Comparison of ENCODE assay signal across 16 cellular contexts in the genomic region with DNA sequence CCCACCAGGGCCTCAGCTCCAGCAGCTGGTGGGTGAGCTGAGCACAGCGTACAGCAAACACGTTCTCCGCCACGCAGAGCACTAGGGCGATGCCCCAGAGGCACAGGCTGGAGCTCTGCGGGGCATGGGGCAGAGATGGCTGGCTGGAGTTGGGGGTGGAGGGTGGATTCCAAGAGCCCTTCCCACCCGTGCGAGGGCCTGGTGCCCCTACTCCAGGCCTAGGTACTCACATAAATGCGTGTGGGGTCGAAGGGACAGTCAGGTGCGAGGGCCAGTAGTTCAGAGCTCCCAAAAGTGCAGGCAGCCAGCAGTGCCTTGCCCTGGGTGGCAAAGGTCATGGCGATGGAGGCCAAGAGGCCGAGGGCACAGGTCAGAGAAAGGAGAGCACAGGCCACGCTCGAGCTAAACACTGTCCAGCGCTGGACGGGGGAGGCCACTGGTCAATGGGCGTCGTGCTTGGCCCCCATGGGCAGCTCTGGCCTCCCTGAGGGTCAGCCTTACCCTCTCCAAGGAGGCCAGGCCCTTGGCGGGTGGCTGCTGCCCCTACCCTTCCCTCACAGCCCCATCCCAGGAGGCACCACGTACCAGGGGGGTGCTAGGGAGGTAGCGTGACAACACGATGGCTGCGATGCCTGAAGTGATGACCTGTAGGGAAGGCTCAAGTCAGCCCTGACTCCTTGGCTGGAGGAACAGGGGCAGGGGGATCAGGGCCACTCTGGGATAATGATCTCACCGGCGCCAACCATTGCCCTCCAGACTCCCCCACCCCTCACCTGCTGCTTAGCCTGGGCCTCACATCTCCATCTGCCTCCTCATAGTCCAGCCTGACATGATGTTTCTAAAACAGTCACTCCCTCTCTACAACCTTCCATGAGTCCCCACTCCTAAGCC. TPM values are rescaled to one million over a fixed set of nuclear protein-coding genes. Genes with fewer than 3 reads are reported as not detected.
DNase-seq lines count a peak whose midpoint lies in the region; ATAC-seq, FAIRE-seq and TF ChIP-seq lines count a peak whose summit lies in the region.
"Had no signal": no experiment of that assay in that cellular context is flagged by ENCODE, and none has a peak within 500 bp of the region (broad histone marks: within the 10 kb centered on the region; RNA-seq: fewer than 3 reads in every experiment).

No MANE protein-coding gene starts in this region.

- no peak for FAIRE-seq in HepG2 (lab: Jason Lieb, UNC)

- peaks cover 15% of the 10 kb centered on the region for H3K27me3 Mint-ChIP-seq in chondrocyte (ENCODE audit: low read depth)
- peaks cover 37% of the 10 kb centered on the region for H3K27me3 Mint-ChIP-seq in neural progenitor cell (ENCODE audit: insufficient read depth, low read depth)
- peaks cover 56% of the 10 kb centered on the region for H3K27me3 Mint-ChIP-seq in activated T-helper 1 cell treated with anti-CD3 and anti-CD28 coated beads, Interleukin-12 subunit alpha, Interleukin-12 subunit beta, Interleukin-2, Interleukin-4 antibody, amounts not matched to agents 30 ng/mL and 10 ng/mL and 1 ng/mL, durations not matched to agents 14 hours and 24 hours and 36 hours (ENCODE audit: insufficient read depth)
- H3K27me3 Mint-ChIP-seq in H9 (ENCODE audit: low read depth) = peaks cover 74% of the 10 kb centered on the region

- no peak overlapping the region for H3T11ph ChIP-seq in H9 (ENCODE audit: low read length)

- H3K79me2 ChIP-seq in HepG2 (ENCODE audit: insufficient read depth, low read length) (no peaks in the 10 kb centered on the region), neural progenitor cell (ENCODE audit: low read depth) (no peaks in the 10 kb centered on the region), H9 (ENCODE audit: insufficient read depth, low read length) (no peaks in the 10 kb centered on the region)

- no peaks in the 10 kb centered on the region for H3K27me3 ChIP-seq in liver (ENCODE audit: control insufficient read depth in 4 of 4, insufficient read depth in 4 of 4, low read length in 3 of 4)
- peaks cover 13 to 67% of the 10 kb centered on the region in 2 experiments; a peak in 4 of 5 replicates for H3K27me3 ChIP-seq in HepG2 (ENCODE audit: control insufficient read depth in 1 of 2, insufficient read depth in 2 of 2, low read length in 2 of 2)
- peaks cover 47% of the 10 kb centered on the region for H3K27me3 ChIP-seq in neural progenitor cell
- H3K27me3 ChIP-seq in H9 (ENCODE audit: insufficient read depth, low read length) = peaks cover 12% of the 10 kb centered on the region; the same call in 1 of the 2 replicates

- H3K18ac ChIP-seq in H9 (ENCODE audit: insufficient read length, low read depth, low read length) = no peak overlapping the region

- H2BK5ac ChIP-seq in H9 (ENCODE audit: insufficient read length, low read length) = no peak overlapping the region

- H2BK20ac ChIP-seq in H9 (ENCODE audit: low read depth, low read length, poor library complexity, severe bottlenecking) = no peak overlapping the region

- H4K20me1 ChIP-seq in HepG2 (ENCODE audit: insufficient read depth, low read length) (0 out of 2 replicates have a peak, but pooled peaks cover 2% of the 10 kb centered on the region), neural progenitor cell (ENCODE audit: low read depth) (peaks cover 19% of the 10 kb centered on the region), H9 (ENCODE audit: control insufficient read depth, insufficient read depth, insufficient read length) (peaks cover 3% of the 10 kb centered on the region)

- no peaks in the 10 kb centered on the region for H3K36me3 ChIP-seq in liver (ENCODE audit: control insufficient read depth in 4 of 4, insufficient read depth in 3 of 4, low read depth in 1 of 4, low read length in 3 of 4)
- no peaks in the 10 kb centered on the region for H3K36me3 ChIP-seq in HepG2 (replicated peaks in 1 of 2; ENCODE audit: control insufficient read depth in 1 of 2, insufficient read depth in 2 of 2, low read length in 2 of 2)
- no peaks in the 10 kb centered on the region for H3K36me3 ChIP-seq in neural progenitor cell

- TF ChIP-seq CTCF in liver (IDR thresholded peaks at IDR 0.05; ENCODE audit: low read depth, low read length, missing input control) = no peak
- TF ChIP-seq CTCF in HepG2 (CRISPR knock-in tag; IDR thresholded peaks at IDR 0.05) = no peak
- TF ChIP-seq CTCF in chondrocyte (IDR thresholded peaks at IDR 0.05) = no peak
- TF ChIP-seq CTCF in neural progenitor cell (IDR thresholded peaks at IDR 0.05) = no peak
- no peak for TF ChIP-seq CTCF in H9 (conservative IDR thresholded peaks at IDR 0.05)

- TF ChIP-seq POLR2A in HepG2 (IDR thresholded peaks at IDR 0.05; ENCODE audit: insufficient read depth in 1 of 2, low read depth in 2 of 2, low read length in 2 of 2) = no peak

- H3K4me1 Mint-ChIP-seq in chondrocyte (ENCODE audit: low read depth) (peaks cover 17% of the 10 kb centered on the region), neural progenitor cell (peaks cover 22% of the 10 kb centered on the region), H9 (peaks cover 10 to 26% of the 10 kb centered on the region in 2 experiments; a peak in 3 of 4 replicates)
- H3K4me1 Mint-ChIP-seq in activated T-helper 1 cell treated with anti-CD3 and anti-CD28 coated beads, Interleukin-12 subunit alpha, Interleukin-12 subunit beta, Interleukin-2, Interleukin-4 antibody, amounts not matched to agents 30 ng/mL and 10 ng/mL and 1 ng/mL, durations not matched to agents 14 hours and 24 hours and 36 hours (ENCODE audit: low read depth) = peaks cover 9% of the 10 kb centered on the region

- 68% methylated on average over 26 of the region's 26 CpGs for WGBS in liver
- 54% methylated on average over 16 of the region's 26 CpGs for WGBS in HepG2 (ENCODE audit: low lambda C conversion rate)
- WGBS in H9 (ENCODE audit: extremely low coverage, insufficient read length, low lambda C conversion rate) = no CpG with 5 or more reads among the region's 26 CpGs

- H2BK12ac ChIP-seq in H9 (ENCODE audit: insufficient read length, low read depth, low read length) = no peak overlapping the region

- no peak overlapping the region for H3K4me2 ChIP-seq in HepG2 (ENCODE audit: low read depth, low read length)
- H3K4me2 ChIP-seq in neural progenitor cell = no peak overlapping the region
- no peak overlapping the region for H3K4me2 ChIP-seq in H9 (ENCODE audit: insufficient read depth, insufficient read length, low read length)

- no peak overlapping the region for H4K91ac ChIP-seq in H9 (ENCODE audit: insufficient read length, low read depth, low read length)

- H3K4me1 ChIP-seq in liver (ENCODE audit: control insufficient read depth in 4 of 4, insufficient read depth in 4 of 4, low read length in 3 of 4) (peaks cover 0 to 14% (median 6%) of the 10 kb centered on the region in 4 donors), HepG2 (ENCODE audit: insufficient read depth, low read length) (no peaks in the 10 kb centered on the region), neural progenitor cell (peaks cover 20% of the 10 kb centered on the region), H9 (ENCODE audit: insufficient read depth, low read length) (no peaks in the 10 kb centered on the region)

- H3K23me2 ChIP-seq in H9 (ENCODE audit: insufficient read length, low read depth, low read length, poor library complexity, severe bottlenecking) = peaks cover 3% of the 10 kb centered on the region

- H3K4me3 Mint-ChIP-seq in chondrocyte (ENCODE audit: unreplicated experiment) = no peak overlapping the region
- peak overlapping the region; percentile 20 for H3K4me3 Mint-ChIP-seq in neural progenitor cell
- H3K4me3 Mint-ChIP-seq in activated T-helper 1 cell treated with anti-CD3 and anti-CD28 coated beads, Interleukin-12 subunit alpha, Interleukin-12 subunit beta, Interleukin-2, Interleukin-4 antibody, amounts not matched to agents 30 ng/mL and 10 ng/mL and 1 ng/mL, durations not matched to agents 14 hours and 24 hours and 36 hours = no peak overlapping the region
- no peak overlapping the region; a peak in 1 of 5 replicates for H3K4me3 Mint-ChIP-seq in H9

- no peak overlapping the region for H2BK15ac ChIP-seq in H9 (ENCODE audit: low read depth, low read length)

- no peak overlapping the region for H3K4me3 ChIP-seq in liver (ENCODE audit: low read depth in 1 of 3, low read length in 3 of 3)
- no peak overlapping the region for H3K4me3 ChIP-seq in HepG2 (replicated peaks in 1 of 3; ENCODE audit: insufficient read depth in 1 of 3, low read depth in 2 of 3, low read length in 3 of 3)
- H3K4me3 ChIP-seq in neural progenitor cell = no peak overlapping the region

- H4K8ac ChIP-seq in H9 (replicated peaks; ENCODE audit: insufficient read length, low read depth, low read length) = no peak overlapping the region

- no peaks in the 10 kb centered on the region for H3K79me1 ChIP-seq in H9 (ENCODE audit: insufficient read depth, low read depth, low read length, poor library complexity, severe bottlenecking)

- no peak overlapping the region for H3K23ac ChIP-seq in H9 (ENCODE audit: insufficient read length, low read depth, low read length)

- H3K9me3 Mint-ChIP-seq in chondrocyte (ENCODE audit: low read depth) (no peaks in the 10 kb centered on the region), neural progenitor cell (no peaks in the 10 kb centered on the region), H9 (peaks cover 5 to 8% of the 10 kb centered on the region in 2 experiments; a peak in 3 of 5 replicates)
- H3K9me3 Mint-ChIP-seq in activated T-helper 1 cell treated with anti-CD3 and anti-CD28 coated beads, Interleukin-12 subunit alpha, Interleukin-12 subunit beta, Interleukin-2, Interleukin-4 antibody, amounts not matched to agents 30 ng/mL and 10 ng/mL and 1 ng/mL, durations not matched to agents 14 hours and 24 hours and 36 hours = no peaks in the 10 kb centered on the region

- no peak overlapping the region for H3K14ac ChIP-seq in H9 (ENCODE audit: insufficient read depth, low read length)

- CTCF ChIA-PET in HepG2 (lab: Yijun Ruan, JAX; ENCODE audit: low intra/inter-chr PET ratio, low total read pairs) = no interaction called here

- H3K27ac ChIP-seq in liver (ENCODE audit: low read depth in 1 of 2, low read length in 2 of 2) (no peak overlapping the region), HepG2 (ENCODE audit: extremely low read length, insufficient read depth, low read length) (no peak overlapping the region), neural progenitor cell (no peak overlapping the region), H9 (ENCODE audit: insufficient read length, low read depth, low read length) (no peak overlapping the region)

- H3K27ac Mint-ChIP-seq in chondrocyte (ENCODE audit: unreplicated experiment) (no peak overlapping the region), neural progenitor cell (peak overlapping the region; percentile 81), H9 (no peak overlapping the region)
- H3K27ac Mint-ChIP-seq in activated T-helper 1 cell treated with anti-CD3 and anti-CD28 coated beads, Interleukin-12 subunit alpha, Interleukin-12 subunit beta, Interleukin-2, Interleukin-4 antibody, amounts not matched to agents 30 ng/mL and 10 ng/mL and 1 ng/mL, durations not matched to agents 14 hours and 24 hours and 36 hours = no peak overlapping the region
- H3K27ac Mint-ChIP-seq: CD4-positive, CD25-positive, alpha-beta regulatory T cell had no signal

- peaks cover 24% of the 10 kb centered on the region for H3F3A ChIP-seq in neural progenitor cell (ENCODE audit: low read depth)

- intact Hi-C loops in HepG2 (cut with micrococcal nuclease; ENCODE audit: unreplicated experiment) = no loop called here
- intact Hi-C loops in activated T-helper 1 cell treated with anti-CD3 and anti-CD28 coated beads, Interleukin-12 subunit alpha, Interleukin-12 subunit beta, Interleukin-2, Interleukin-4 antibody, amounts not matched to agents 30 ng/mL and 10 ng/mL and 1 ng/mL, durations not matched to agents 14 hours and 24 hours and 36 hours (cut with micrococcal nuclease) = no loop called here

- H2AFZ ChIP-seq in HepG2 (ENCODE audit: low read length) (no peak overlapping the region), neural progenitor cell (replicated peaks) (no peak overlapping the region), H9 (ENCODE audit: low read length) (no peak overlapping the region)

- H3K56ac ChIP-seq in H9 (ENCODE audit: insufficient read length, low read depth, low read length) = no peak overlapping the region

- POLR2A ChIA-PET in HepG2 (lab: Yijun Ruan, JAX) = interaction anchor here (0.9 kb wide), 1 partner anchor 68 kb away, joined by 3 read pairs; no protein-coding TSS in a partner anchor

- no peak overlapping the region for H3K4ac ChIP-seq in H9 (ENCODE audit: low read depth, low read length)

- no peak for TF ChIP-seq EP300 in HepG2 (IDR thresholded peaks at IDR 0.05; ENCODE audit: low read depth in 2 of 2, low read length in 2 of 2)
- no peak for TF ChIP-seq EP300 in HepG2 (CRISPR knock-in tag; IDR thresholded peaks at IDR 0.05; ENCODE audit: borderline replicate concordance)

- no peak for ATAC-seq in HepG2

- H3K9me3 ChIP-seq in liver (ENCODE audit: control insufficient read depth in 4 of 4, low read length in 3 of 4) = no peaks in the 10 kb centered on the region
- H3K9me3 ChIP-seq in HepG2 (ENCODE audit: low read length) = no peaks in the 10 kb centered on the region
- H3K9me3 ChIP-seq in neural progenitor cell (ENCODE audit: low read depth) = no peaks in the 10 kb centered on the region
- H3K9me3 ChIP-seq in H9 (ENCODE audit: control insufficient read depth, low read depth, low read length) = no peaks in the 10 kb centered on the region

- in situ Hi-C loops in HepG2 (cut with HindIII; ENCODE audit: extremely low pct_ligation_motif_present, low pct_unique_long_range_greater_than_20kb) = no loop called here

- no peak overlapping the region for H2AK5ac ChIP-seq in H9 (ENCODE audit: insufficient read length, low read length)

- H4K5ac ChIP-seq in H9 (ENCODE audit: insufficient read length, low read depth, low read length) = no peak overlapping the region

- no peak overlapping the region for H2BK120ac ChIP-seq in H9 (ENCODE audit: low read depth, low read length, poor library complexity, severe bottlenecking)

- no peaks in the 10 kb centered on the region for H3K36me3 Mint-ChIP-seq in chondrocyte (ENCODE audit: low read depth)
- no peaks in the 10 kb centered on the region for H3K36me3 Mint-ChIP-seq in neural progenitor cell
- no peaks in the 10 kb centered on the region for H3K36me3 Mint-ChIP-seq in activated T-helper 1 cell treated with anti-CD3 and anti-CD28 coated beads, Interleukin-12 subunit alpha, Interleukin-12 subunit beta, Interleukin-2, Interleukin-4 antibody, amounts not matched to agents 30 ng/mL and 10 ng/mL and 1 ng/mL, durations not matched to agents 14 hours and 24 hours and 36 hours (ENCODE audit: low read depth)
- peaks cover 0 to 9% (median 0%) of the 10 kb centered on the region in 3 experiments; a peak in 2 of 7 replicates for H3K36me3 Mint-ChIP-seq in H9 (ENCODE audit: insufficient read depth in 1 of 3, low read depth in 3 of 3)
- H3K36me3 Mint-ChIP-seq: CD4-positive, CD25-positive, alpha-beta regulatory T cell had no signal

- BruUV-seq in HepG2 (replicated peaks; lab: Mats Ljungman, UMichigan) = no TSS peak

- TF ChIP-seq RAD21 in liver (IDR thresholded peaks at IDR 0.05) (no peak), HepG2 (CRISPR knock-in tag; IDR thresholded peaks at IDR 0.05) (no peak)

- DNase-seq in HepG2 (ENCODE audit: low spot score) = no peak
- peak; percentile 70 for DNase-seq in chondrocyte (ENCODE audit: low spot score)
- no peak for DNase-seq in neural progenitor cell (ENCODE audit: low spot score)
- no peak for DNase-seq in SW 1271 (lab: John Stamatoyannopoulos, UW)
- no peak for DNase-seq in activated T-helper 1 cell treated with anti-CD3 and anti-CD28 coated beads, Interleukin-12 subunit alpha, Interleukin-12 subunit beta, Interleukin-2, Interleukin-4 antibody, amounts not matched to agents 30 ng/mL and 10 ng/mL and 1 ng/mL, durations not matched to agents 14 hours and 24 hours and 36 hours (ENCODE audit: low spot score)
- no peak for DNase-seq in H9
- DNase-seq in stimulated activated CD4-positive, alpha-beta T cell treated with anti-CD3 and anti-CD28 coated beads, Interleukin-12 subunit alpha, Interleukin-12 subunit beta, amount 100 ng/mL, for 4 hours = no peak
- DNase-seq: CD4-positive, CD25-positive, alpha-beta regulatory T cell; HCEC 1CT; IMR-90; NCI-H1417; NCI-H2029; NCI-H82 had no signal

- no peak overlapping the region for H3K9ac ChIP-seq in liver (ENCODE audit: low read depth in 1 of 2, low read length in 2 of 2)
- no peak overlapping the region for H3K9ac ChIP-seq in HepG2 (ENCODE audit: insufficient read depth, low read depth, low read length)
- H3K9ac ChIP-seq in neural progenitor cell = no peak overlapping the region
- no peak overlapping the region for H3K9ac ChIP-seq in H9 (ENCODE audit: extremely low read depth, insufficient read length, low read length)

RNA-seq across cellular contexts. Expression of a gene that starts 5.6 kb away (rescaled TPM):
- total RNA-seq in liver (1 to 10 TPM in 1 of 2 donors, under 1 TPM in 1; 0.92 to 1.4 TPM), HepG2 (2016; rRNA removed; fragmentation: Illumina TruSeq; extraction: Trizol) (0.76 and 2.5 TPM in 2 replicates), chondrocyte (14.6 to 23.7 TPM (median 21.1 TPM) in 3 replicates), neural progenitor cell (ENCODE audit: low replicate concordance) (13.5 and 14.5 TPM in 2 replicates), H9 (2021) (17.2 and 17.7 TPM in 2 replicates)
- polyA plus RNA-seq in liver (10 to 100 TPM in 1 of 2 donors, 1 to 10 TPM in 1; 3.8 to 10.9 TPM), HepG2 (2011; rRNA removed) (2.9 and 4.0 TPM in 2 replicates)
- 6.9 and 7.0 TPM in 2 replicates for total RNA-seq in HepG2 (2016; cell fraction: cytosol; rRNA removed; fragmentation: Illumina TruSeq; extraction: Trizol; ENCODE audit: low read depth)
- 0.83 and 1.3 TPM in 2 replicates for total RNA-seq in HepG2 (2016; cell fraction: insoluble cytoplasmic fraction; rRNA removed; fragmentation: Illumina TruSeq; extraction: Trizol)
- total RNA-seq in HepG2 (2016; cell fraction: membrane; rRNA removed; fragmentation: Illumina TruSeq; extraction: Trizol) = 5.0 and 5.4 TPM in 2 replicates
- 1.2 and 1.7 TPM in 2 replicates for total RNA-seq in HepG2 (2016; cell fraction: nucleus; rRNA removed; fragmentation: Illumina TruSeq; extraction: Trizol)
- 4.2 and 5.4 TPM in 2 replicates for polyA plus RNA-seq in HepG2 (2011; cell fraction: cytosol; rRNA removed)
- 2.7 and 3.1 TPM in 2 replicates for polyA plus RNA-seq in HepG2 (2011; cell fraction: nucleus; rRNA removed)
- polyA plus RNA-seq in HepG2 (2012) = 0.43 and 2.3 TPM in 2 replicates
- 9.6 and 9.8 TPM in 2 replicates for polyA plus RNA-seq in HepG2 (2016; cell fraction: cytosol; fragmentation: Illumina TruSeq; extraction: Trizol; ENCODE audit: low read depth)
- 1.0 and 1.1 TPM in 2 replicates for polyA plus RNA-seq in HepG2 (2016; cell fraction: insoluble cytoplasmic fraction; fragmentation: Illumina TruSeq; extraction: Trizol; ENCODE audit: low read depth)
- polyA plus RNA-seq in HepG2 (2016; cell fraction: membrane; fragmentation: Illumina TruSeq; extraction: Trizol; ENCODE audit: low read depth) = 6.2 and 6.8 TPM in 2 replicates
- 1.3 and 2.6 TPM in 2 replicates for polyA plus RNA-seq in HepG2 (2016; cell fraction: nucleus; fragmentation: Illumina TruSeq; extraction: Trizol; ENCODE audit: insufficient read depth, low read depth)
- 6.4 and 19.0 TPM in 2 replicates for polyA minus RNA-seq in HepG2 (2011; rRNA and poly(A)+ RNA removed; ENCODE audit: low replicate concordance)
- 1.8 TPM in 1 of 2 replicates, not detected in the other for polyA minus RNA-seq in HepG2 (2011; cell fraction: cytosol; rRNA and poly(A)+ RNA removed)
- polyA minus RNA-seq in HepG2 (2011; cell fraction: nucleus; rRNA and poly(A)+ RNA removed) = 0.75 TPM in 1 of 2 replicates, not detected in the other
- 0.78 and 1.0 TPM in 2 replicates for total RNA-seq in activated T-helper 1 cell treated with anti-CD3 and anti-CD28 coated beads, Interleukin-12 subunit alpha, Interleukin-12 subunit beta, Interleukin-2, Interleukin-4 antibody, amounts not matched to agents 30 ng/mL and 10 ng/mL and 1 ng/mL, durations not matched to agents 14 hours and 24 hours and 36 hours
- total RNA-seq: CD4-positive, CD25-positive, alpha-beta regulatory T cell had no signal
- polyA plus RNA-seq: CD4-positive, CD25-positive, alpha-beta regulatory T cell had no signal

RNA-seq across cellular contexts. Expression of a gene that starts 9.3 kb away (rescaled TPM):
- total RNA-seq in liver (not detected), HepG2 (2016; rRNA removed; fragmentation: Illumina TruSeq; extraction: Trizol) (not detected in 2 replicates), chondrocyte (0.54 TPM in 1 of 3 replicates, not detected in the others), neural progenitor cell (ENCODE audit: low replicate concordance) (1.0 TPM in 1 of 2 replicates, not detected in the other), H9 (2021) (1.1 and 1.2 TPM in 2 replicates)
- polyA plus RNA-seq in liver (not detected), HepG2 (2011; rRNA removed) (not detected in 2 replicates)
- not detected in 2 replicates for total RNA-seq in HepG2 (2016; cell fraction: cytosol; rRNA removed; fragmentation: Illumina TruSeq; extraction: Trizol; ENCODE audit: low read depth)
- total RNA-seq in HepG2 (2016; cell fraction: insoluble cytoplasmic fraction; rRNA removed; fragmentation: Illumina TruSeq; extraction: Trizol) = not detected in 2 replicates
- not detected in 2 replicates for total RNA-seq in HepG2 (2016; cell fraction: membrane; rRNA removed; fragmentation: Illumina TruSeq; extraction: Trizol)
- total RNA-seq in HepG2 (2016; cell fraction: nucleus; rRNA removed; fragmentation: Illumina TruSeq; extraction: Trizol) = not detected in 2 replicates
- not detected in 2 replicates for polyA plus RNA-seq in HepG2 (2011; cell fraction: cytosol; rRNA removed)
- 0.38 TPM in 1 of 2 replicates, not detected in the other for polyA plus RNA-seq in HepG2 (2011; cell fraction: nucleus; rRNA removed)
- not detected in 2 replicates for polyA plus RNA-seq in HepG2 (2012)
- not detected in 2 replicates for polyA plus RNA-seq in HepG2 (2016; cell fraction: cytosol; fragmentation: Illumina TruSeq; extraction: Trizol; ENCODE audit: low read depth)
- not detected in 2 replicates for polyA plus RNA-seq in HepG2 (2016; cell fraction: insoluble cytoplasmic fraction; fragmentation: Illumina TruSeq; extraction: Trizol; ENCODE audit: low read depth)
- not detected in 2 replicates for polyA plus RNA-seq in HepG2 (2016; cell fraction: membrane; fragmentation: Illumina TruSeq; extraction: Trizol; ENCODE audit: low read depth)
- not detected in 2 replicates for polyA plus RNA-seq in HepG2 (2016; cell fraction: nucleus; fragmentation: Illumina TruSeq; extraction: Trizol; ENCODE audit: insufficient read depth, low read depth)
- polyA minus RNA-seq in HepG2 (2011; rRNA and poly(A)+ RNA removed; ENCODE audit: low replicate concordance) = 0.35 TPM in 1 of 2 replicates, not detected in the other
- polyA minus RNA-seq in HepG2 (2011; cell fraction: cytosol; rRNA and poly(A)+ RNA removed) = not detected in 2 replicates
- polyA minus RNA-seq in HepG2 (2011; cell fraction: nucleus; rRNA and poly(A)+ RNA removed) = not detected in 2 replicates
- total RNA-seq in activated T-helper 1 cell treated with anti-CD3 and anti-CD28 coated beads, Interleukin-12 subunit alpha, Interleukin-12 subunit beta, Interleukin-2, Interleukin-4 antibody, amounts not matched to agents 30 ng/mL and 10 ng/mL and 1 ng/mL, durations not matched to agents 14 hours and 24 hours and 36 hours = 0.20 TPM in 1 of 2 replicates, not detected in the other
- total RNA-seq: CD4-positive, CD25-positive, alpha-beta regulatory T cell; IMR-90; LHCN-M2; NCI-H460 had no signal
- polyA plus RNA-seq: CD4-positive, CD25-positive, alpha-beta regulatory T cell had no signal

RNA-seq across cellular contexts. Expression of a gene that starts 24.9 kb away (rescaled TPM):
- total RNA-seq in liver = 10 to 100 TPM in 1 of 2 donors, 1 to 10 TPM in 1; 2.5 to 10.5 TPM
- 1 to 10 TPM in 1 of 2 donors, under 1 TPM in 1; 0.43 to 1.5 TPM for polyA plus RNA-seq in liver
- 1.6 and 3.1 TPM in 2 replicates for total RNA-seq in HepG2 (2016; rRNA removed; fragmentation: Illumina TruSeq; extraction: Trizol)
- total RNA-seq in HepG2 (2016; cell fraction: cytosol; rRNA removed; fragmentation: Illumina TruSeq; extraction: Trizol; ENCODE audit: low read depth) = 2.6 and 2.8 TPM in 2 replicates
- total RNA-seq in HepG2 (2016; cell fraction: insoluble cytoplasmic fraction; rRNA removed; fragmentation: Illumina TruSeq; extraction: Trizol) = 1.6 and 2.6 TPM in 2 replicates
- 5.4 and 6.4 TPM in 2 replicates for total RNA-seq in HepG2 (2016; cell fraction: membrane; rRNA removed; fragmentation: Illumina TruSeq; extraction: Trizol)
- 1.3 and 2.2 TPM in 2 replicates for total RNA-seq in HepG2 (2016; cell fraction: nucleus; rRNA removed; fragmentation: Illumina TruSeq; extraction: Trizol)
- polyA plus RNA-seq in HepG2 (2011; rRNA removed) = 1.0 and 1.4 TPM in 2 replicates
- polyA plus RNA-seq in HepG2 (2011; cell fraction: cytosol; rRNA removed) = 0.60 and 1.0 TPM in 2 replicates
- polyA plus RNA-seq in HepG2 (2011; cell fraction: nucleus; rRNA removed) = 1.8 and 2.0 TPM in 2 replicates
- polyA plus RNA-seq in HepG2 (2012) = 0.46 and 0.56 TPM in 2 replicates
- polyA plus RNA-seq in HepG2 (2016; cell fraction: cytosol; fragmentation: Illumina TruSeq; extraction: Trizol; ENCODE audit: low read depth) = 4.2 and 5.7 TPM in 2 replicates
- 1.4 and 1.8 TPM in 2 replicates for polyA plus RNA-seq in HepG2 (2016; cell fraction: insoluble cytoplasmic fraction; fragmentation: Illumina TruSeq; extraction: Trizol; ENCODE audit: low read depth)
- polyA plus RNA-seq in HepG2 (2016; cell fraction: membrane; fragmentation: Illumina TruSeq; extraction: Trizol; ENCODE audit: low read depth) = 5.2 and 5.9 TPM in 2 replicates
- polyA plus RNA-seq in HepG2 (2016; cell fraction: nucleus; fragmentation: Illumina TruSeq; extraction: Trizol; ENCODE audit: insufficient read depth, low read depth) = 2.1 and 4.0 TPM in 2 replicates
- 0.78 TPM in 1 of 2 replicates, not detected in the other for polyA minus RNA-seq in HepG2 (2011; rRNA and poly(A)+ RNA removed; ENCODE audit: low replicate concordance)
- polyA minus RNA-seq in HepG2 (2011; cell fraction: cytosol; rRNA and poly(A)+ RNA removed) = 0.88 TPM in 1 of 2 replicates, not detected in the other
- polyA minus RNA-seq in HepG2 (2011; cell fraction: nucleus; rRNA and poly(A)+ RNA removed) = 0.62 TPM in 1 of 2 replicates, not detected in the other
- 2.6 to 4.6 TPM (median 4.0 TPM) in 3 replicates for total RNA-seq in chondrocyte
- total RNA-seq in neural progenitor cell (ENCODE audit: low replicate concordance) = 9.6 and 21.4 TPM in 2 replicates
- total RNA-seq in activated T-helper 1 cell treated with anti-CD3 and anti-CD28 coated beads, Interleukin-12 subunit alpha, Interleukin-12 subunit beta, Interleukin-2, Interleukin-4 antibody, amounts not matched to agents 30 ng/mL and 10 ng/mL and 1 ng/mL, durations not matched to agents 14 hours and 24 hours and 36 hours = not detected in 2 replicates
- 4.5 and 5.9 TPM in 2 replicates for total RNA-seq in H9 (2021)
- total RNA-seq: CD4-positive, CD25-positive, alpha-beta regulatory T cell had no signal
- polyA plus RNA-seq: CD4-positive, CD25-positive, alpha-beta regulatory T cell had no signal
